23 cellular contexts compared by ENCODE assay signal in the genomic region with DNA sequence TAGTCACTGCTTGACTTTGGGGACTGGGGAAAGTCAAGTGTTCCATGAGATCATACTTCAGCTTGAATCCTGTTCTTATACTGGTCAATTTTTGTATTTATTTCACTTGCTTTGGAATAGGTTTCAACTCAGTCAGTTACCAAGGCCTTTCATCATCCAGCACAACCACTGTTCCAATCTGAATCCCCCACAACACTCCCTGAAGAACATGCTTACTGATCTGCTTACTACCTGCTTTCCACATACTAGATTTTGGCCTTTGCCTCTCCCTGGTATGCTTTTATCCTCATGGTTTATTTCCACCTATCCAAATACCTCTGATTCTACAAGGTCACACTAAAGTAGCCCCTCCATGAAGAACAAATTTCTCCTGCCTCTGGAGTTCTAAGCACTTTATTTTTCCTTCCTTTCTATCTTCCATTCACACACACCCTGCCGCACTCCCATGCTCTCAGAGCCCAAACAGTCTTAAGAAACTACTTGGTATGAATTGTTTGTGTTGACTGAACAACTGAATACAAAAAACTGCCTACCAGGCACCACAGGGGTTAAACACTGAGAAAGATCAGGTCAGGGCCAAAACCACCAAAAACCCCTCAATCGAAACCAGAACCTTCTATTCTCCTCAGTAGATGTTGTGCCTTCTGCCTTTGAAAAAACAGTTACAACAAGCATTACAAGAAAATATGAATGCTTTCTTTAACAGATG.
DNase-seq lines count a peak whose midpoint lies in the region; ATAC-seq and TF ChIP-seq lines count a peak whose summit lies in the region.
"Had no signal": no experiment of that assay in that cellular context is flagged by ENCODE, and none has a peak within 500 bp of the region (broad histone marks: within the 10 kb centered on the region; RNA-seq: fewer than 3 reads in every experiment).

No MANE protein-coding gene starts in this region.

- intact Hi-C loops in activated CD4-positive, alpha-beta T cell treated with anti-CD3 and anti-CD28 coated beads for 36 hours (cut with DNase I, micrococcal nuclease) = no loop called here

- TF ChIP-seq EP300 in gastroesophageal sphincter (IDR thresholded peaks at IDR 0.05) = no peak

- peaks cover 9% of the 10 kb centered on the region for H3K27me3 Mint-ChIP-seq in stimulated activated naive CD8-positive, alpha-beta T cell treated with anti-CD3 and anti-CD28 coated beads, Interleukin-15, amount 100 ng/mL, for 72 hours
- H3K27me3 Mint-ChIP-seq in activated CD4-positive, alpha-beta T cell treated with anti-CD3 and anti-CD28 coated beads for 36 hours = peaks cover 2% of the 10 kb centered on the region
- H3K27me3 Mint-ChIP-seq: IgD-negative memory B cell had no signal

- no peak overlapping the region for H3K27ac ChIP-seq in gastroesophageal sphincter
- H3K27ac ChIP-seq: SJCRH30 had no signal

- no peak overlapping the region for H3K4me3 ChIP-seq in gastroesophageal sphincter
- H3K4me3 ChIP-seq: SJCRH30 had no signal

- peak; percentile 15 for DNase-seq in DMS53 treated with DMSO at 0.1 percent for 48 hours (lab: John Stamatoyannopoulos, UW; ENCODE audit: unreplicated experiment)
- peak; percentile 45 for DNase-seq in OCI-M1 (lab: John Stamatoyannopoulos, UW)
- peak; percentile 41 for DNase-seq in fibroblast of peridontal ligament (ENCODE audit: extremely low read depth)
- no peak for DNase-seq in stimulated activated naive CD8-positive, alpha-beta T cell treated with anti-CD3 and anti-CD28 coated beads, Interleukin-15, amount 100 ng/mL, for 72 hours
- no peak for DNase-seq in activated CD4-positive, alpha-beta T cell treated with anti-CD3 and anti-CD28 coated beads for 36 hours
- DNase-seq: C1 segment of cervical spinal cord; CD4-positive, alpha-beta memory T cell; COR-L47; DMS79 treated with DMSO at 0.1 percent for 48 hours; GF-D8; H7; Karpas-422; NCI-H1092 treated with DMSO at 0.1 percent for 48 hours; NCI-H1436; NCI-H187; NCI-H2107; NCI-H748 treated with DMSO at 0.1 percent for 48 hours; PC-3; SJCRH30 had no signal

- ATAC-seq in stimulated activated naive CD8-positive, alpha-beta T cell treated with anti-CD3 and anti-CD28 coated beads, Interleukin-15, amount 100 ng/mL, for 72 hours = peak; percentile 26
- ATAC-seq in HG03025 (IDR thresholded peaks at IDR 0.05; ENCODE audit: low FRiP score, unreplicated experiment) = no peak
- no peak for ATAC-seq in gastroesophageal sphincter
- ATAC-seq in activated CD4-positive, alpha-beta T cell treated with anti-CD3 and anti-CD28 coated beads for 36 hours = no peak
- ATAC-seq: PC-3, Right ventricle myocardium inferior had no signal

- POLR2A ChIA-PET in activated CD4-positive, alpha-beta T cell treated with anti-CD3 and anti-CD28 coated beads for 36 hours (lab: Charles Lee) = interaction anchor here (0.7 kb wide), 1 partner anchor 25 kb away, joined by 3 read pairs; no protein-coding TSS in a partner anchor

- H3K4me3 Mint-ChIP-seq in stimulated activated naive CD8-positive, alpha-beta T cell treated with anti-CD3 and anti-CD28 coated beads, Interleukin-15, amount 100 ng/mL, for 72 hours = no peak overlapping the region
- H3K4me3 Mint-ChIP-seq in activated CD4-positive, alpha-beta T cell treated with anti-CD3 and anti-CD28 coated beads for 36 hours = no peak overlapping the region
- H3K4me3 Mint-ChIP-seq: CD4-positive, alpha-beta memory T cell; IgD-negative memory B cell had no signal

- no peak for TF ChIP-seq CTCF in gastroesophageal sphincter (IDR thresholded peaks at IDR 0.05)

- H3K4me1 Mint-ChIP-seq in stimulated activated naive CD8-positive, alpha-beta T cell treated with anti-CD3 and anti-CD28 coated beads, Interleukin-15, amount 100 ng/mL, for 72 hours = no peaks in the 10 kb centered on the region
- H3K4me1 Mint-ChIP-seq in activated CD4-positive, alpha-beta T cell treated with anti-CD3 and anti-CD28 coated beads for 36 hours = no peaks in the 10 kb centered on the region
- H3K4me1 Mint-ChIP-seq: CD4-positive, alpha-beta memory T cell had no signal

- peaks cover 0 to 2% of the 10 kb centered on the region in 2 donors for H3K9me3 Mint-ChIP-seq in stimulated activated naive CD8-positive, alpha-beta T cell treated with anti-CD3 and anti-CD28 coated beads, Interleukin-15, amount 100 ng/mL, for 72 hours
- H3K9me3 Mint-ChIP-seq in activated CD4-positive, alpha-beta T cell treated with anti-CD3 and anti-CD28 coated beads for 36 hours (ENCODE audit: low read depth) = no peaks in the 10 kb centered on the region

- WGBS in gastroesophageal sphincter (ENCODE audit: low coverage in 1 of 2), 2 donors = 89 to 91% methylated on average over 1 to 2 of the region's 2 CpGs

- no peak for TF ChIP-seq POLR2A in gastroesophageal sphincter (IDR thresholded peaks at IDR 0.05)

- H3K27me3 ChIP-seq in gastroesophageal sphincter = no peaks in the 10 kb centered on the region
- H3K27me3 ChIP-seq: SJCRH30 had no signal

- CTCF ChIA-PET in activated CD4-positive, alpha-beta T cell treated with anti-CD3 and anti-CD28 coated beads for 36 hours (lab: Charles Lee) = no interaction called here

- no peak overlapping the region for H3K27ac Mint-ChIP-seq in stimulated activated naive CD8-positive, alpha-beta T cell treated with anti-CD3 and anti-CD28 coated beads, Interleukin-15, amount 100 ng/mL, for 72 hours
- no peak overlapping the region for H3K27ac Mint-ChIP-seq in activated CD4-positive, alpha-beta T cell treated with anti-CD3 and anti-CD28 coated beads for 36 hours
- H3K27ac Mint-ChIP-seq: IgD-negative memory B cell had no signal

- H3K9me3 ChIP-seq in gastroesophageal sphincter = peaks cover 0 to 8% (median 0%) of the 10 kb centered on the region in 3 donors
- H3K9me3 ChIP-seq: SJCRH30 had no signal

- H3K4me1 ChIP-seq in gastroesophageal sphincter = no peaks in the 10 kb centered on the region

- H3K36me3 Mint-ChIP-seq in activated CD4-positive, alpha-beta T cell treated with anti-CD3 and anti-CD28 coated beads for 36 hours (ENCODE audit: low read depth) = no peaks in the 10 kb centered on the region
- H3K36me3 Mint-ChIP-seq: CD4-positive, alpha-beta memory T cell; IgD-negative memory B cell had no signal

- H3K36me3 ChIP-seq in gastroesophageal sphincter = peaks cover 0 to 19% of the 10 kb centered on the region in 2 donors

Comparison
In these comparisons a context has a peak if more than half of its experiments do, and no peak if none do; other contexts are left out.
1. DNase-seq: peak in DMS53 treated with DMSO at 0.1 percent for 48 hours (single experiment), OCI-M1 (single experiment) and fibroblast of peridontal ligament (single experiment); none in stimulated activated naive CD8-positive, alpha-beta T cell treated with anti-CD3 and anti-CD28 coated beads, Interleukin-15, amount 100 ng/mL, for 72 hours (0 of 2) and activated CD4-positive, alpha-beta T cell treated with anti-CD3 and anti-CD28 coated beads for 36 hours (single experiment).